29 cellular contexts compared by ENCODE assay signal in genomic region chr10:127088908-127089307, GRCh38.
"Had no signal": no experiment of that assay in that cellular context is flagged by ENCODE, and none has a peak within 500 bp of the region (broad histone marks: within the 10 kb centered on the region; RNA-seq: fewer than 3 reads in every experiment).

No MANE protein-coding gene starts in this region.

- H3K27me3 Mint-ChIP-seq: activated CD8-positive, alpha-beta T cell treated with anti-CD3 and anti-CD28 coated beads for 36 hours; activated naive CD4-positive, alpha-beta T cell treated with anti-CD3 and anti-CD28 coated beads, Interleukin-2, amount 50 U/mL, for 24 hours; activated naive CD8-positive, alpha-beta T cell treated with anti-CD3 and anti-CD28 coated beads, Interleukin-2, amount 10 ng/mL, durations not matched to agents 7 days and 5 days had no signal

- H3K9me3 Mint-ChIP-seq: activated CD8-positive, alpha-beta T cell treated with anti-CD3 and anti-CD28 coated beads for 36 hours; activated naive CD4-positive, alpha-beta T cell treated with anti-CD3 and anti-CD28 coated beads, Interleukin-2, amount 50 U/mL, for 24 hours; activated naive CD8-positive, alpha-beta T cell treated with anti-CD3 and anti-CD28 coated beads, Interleukin-2, amount 10 ng/mL, durations not matched to agents 7 days and 5 days; activated T-cell treated with anti-CD3 and anti-CD28 coated beads, Interleukin-2, amount 50 U/mL, for 72 hours had no signal

- FAIRE-seq: astrocyte had no signal

- H3K4me3 Mint-ChIP-seq: activated CD8-positive, alpha-beta T cell treated with anti-CD3 and anti-CD28 coated beads for 36 hours; activated naive CD4-positive, alpha-beta T cell treated with anti-CD3 and anti-CD28 coated beads, Interleukin-2, amount 50 U/mL, for 24 hours; activated naive CD8-positive, alpha-beta T cell treated with anti-CD3 and anti-CD28 coated beads, Interleukin-2, amount 10 ng/mL, durations not matched to agents 7 days and 5 days; activated T-cell treated with anti-CD3 and anti-CD28 coated beads, Interleukin-2, amount 50 U/mL, for 72 hours; activated T-helper 17 cell treated with anti-CD3 and anti-CD28 coated beads, Interleukin-2, amount 50 U/mL, for 72 hours had no signal

- H3K4me1 Mint-ChIP-seq: activated naive CD4-positive, alpha-beta T cell treated with anti-CD3 and anti-CD28 coated beads, Interleukin-2, amount 50 U/mL, for 24 hours; activated naive CD8-positive, alpha-beta T cell treated with anti-CD3 and anti-CD28 coated beads, Interleukin-2, amount 10 ng/mL, durations not matched to agents 7 days and 5 days; activated T-helper 17 cell treated with anti-CD3 and anti-CD28 coated beads, Interleukin-2, amount 50 U/mL, for 72 hours had no signal

- H3K36me3 Mint-ChIP-seq: activated naive CD4-positive, alpha-beta T cell treated with anti-CD3 and anti-CD28 coated beads, Interleukin-2, amount 50 U/mL, for 24 hours; activated naive CD8-positive, alpha-beta T cell treated with anti-CD3 and anti-CD28 coated beads, Interleukin-2, amount 10 ng/mL, durations not matched to agents 7 days and 5 days had no signal

- ATAC-seq: activated CD8-positive, alpha-beta T cell treated with anti-CD3 and anti-CD28 coated beads for 36 hours; activated T-cell treated with anti-CD3 and anti-CD28 coated beads, Interleukin-2, amount 50 U/mL, for 72 hours; activated T-helper 17 cell treated with anti-CD3 and anti-CD28 coated beads, Interleukin-2, amount 50 U/mL, for 72 hours; body of pancreas had no signal

- H3K27ac Mint-ChIP-seq: activated CD8-positive, alpha-beta T cell treated with anti-CD3 and anti-CD28 coated beads for 36 hours; activated naive CD4-positive, alpha-beta T cell treated with anti-CD3 and anti-CD28 coated beads, Interleukin-2, amount 50 U/mL, for 24 hours; activated naive CD8-positive, alpha-beta T cell treated with anti-CD3 and anti-CD28 coated beads, Interleukin-2, amount 10 ng/mL, durations not matched to agents 7 days and 5 days; activated T-cell treated with anti-CD3 and anti-CD28 coated beads, Interleukin-2, amount 50 U/mL, for 72 hours; activated T-helper 17 cell treated with anti-CD3 and anti-CD28 coated beads, Interleukin-2, amount 50 U/mL, for 72 hours had no signal

- DNase-seq: activated CD4-positive, alpha-beta T cell treated with anti-CD3 and anti-CD28 coated beads for 1 hour; activated CD4-positive, alpha-beta T cell treated with anti-CD3 and anti-CD28 coated beads for 48 hours; activated CD4-positive, CD25-positive, alpha-beta regulatory T cell; activated CD8-positive, alpha-beta T cell treated with anti-CD3 and anti-CD28 coated beads for 36 hours; activated effector memory CD4-positive, alpha-beta T cell treated with anti-CD3 and anti-CD28 coated beads, Interleukin-2, amount 50 U/mL, for 16 hours; activated naive CD4-positive, alpha-beta T cell; activated naive CD8-positive, alpha-beta T cell treated with anti-CD3 and anti-CD28 coated beads, Interleukin-2, amount 10 ng/mL, durations not matched to agents 7 days and 5 days; activated T-cell treated with anti-CD3 and anti-CD28 coated beads, Interleukin-2, amount 50 U/mL, for 1 hour; activated T-cell treated with anti-CD3 and anti-CD28 coated beads, Interleukin-2, amount 50 U/mL, for 72 hours; amygdala; body of pancreas; Karpas-422; KBM-7; MV-4-11; NCI-H1092; NCI-H1436 treated with DMSO at 0.1 percent for 48 hours; NCI-H1694 treated with DMSO at 0.1 percent for 48 hours; NCI-H2029; NCI-H345; NCI-H524 treated with DMSO at 0.1 percent for 48 hours; NK-92 treated with Interleukin-12 subunit alpha and Interleukin-12 subunit beta, amount 100 ng/mL, for 24 hours; Right ventricle myocardium superior; SW 1271; T-helper 1 cell; T-helper 2 cell; T-helper 9 cell had no signal
